In genomic region chrX:53094584-53094908, GRCh38 we compare ENCODE assay signal across 8 cellular contexts. TPM values are rescaled to one million over a fixed set of nuclear protein-coding genes. Genes with fewer than 3 reads are reported as not detected.
DNase-seq lines count a peak whose midpoint lies in the region; ATAC-seq, FAIRE-seq and TF ChIP-seq lines count a peak whose summit lies in the region.

No MANE protein-coding gene starts in this region.

- H3K9me3 ChIP-seq in left ventricle myocardium inferior (replicated peaks) (no peaks in the 10 kb centered on the region), mucosa of descending colon (no peaks in the 10 kb centered on the region)

- H3K4me1 ChIP-seq in left ventricle myocardium inferior = peaks cover 12% of the 10 kb centered on the region
- no peaks in the 10 kb centered on the region for H3K4me1 ChIP-seq in mucosa of descending colon (ENCODE audit: low read depth)

- H3K4me3 ChIP-seq in left ventricle myocardium inferior (peak overlapping the region; percentile 80), bronchial epithelial cell (ENCODE audit: low read depth, low read length) (peak overlapping the region; percentile 67), mucosa of descending colon (peak overlapping the region; percentile 22)

- H3K27me3 ChIP-seq in left ventricle myocardium inferior (ENCODE audit: low read depth) = no peaks in the 10 kb centered on the region
- H3K27me3 ChIP-seq in bronchial epithelial cell (ENCODE audit: control insufficient read depth, insufficient read depth, low read length) = no peaks in the 10 kb centered on the region

- DNase-seq in left ventricle myocardium inferior (no peak), left cardiac atrium (no peak), bronchial epithelial cell (ENCODE audit: low read depth) (no peak), mucosa of descending colon (no peak), DMS 273 (lab: John Stamatoyannopoulos, UW; ENCODE audit: unreplicated experiment) (no peak), posterior vena cava (ENCODE audit: low spot score) (no peak)
- no peak for DNase-seq in activated effector memory CD4-positive, alpha-beta T cell treated with anti-CD3 and anti-CD28 coated beads, Interleukin-2, amount 50 U/mL, for 16 hours

- H3K36me3 ChIP-seq in left ventricle myocardium inferior (no peaks in the 10 kb centered on the region), bronchial epithelial cell (ENCODE audit: control insufficient read depth, insufficient read depth, low read length) (no peaks in the 10 kb centered on the region), mucosa of descending colon (ENCODE audit: low read depth) (no peaks in the 10 kb centered on the region)

- intact Hi-C loops in left ventricle myocardium inferior (cut with micrococcal nuclease) = no loop called here
- intact Hi-C loops in left cardiac atrium (cut with DNase I) = no loop called here
- intact Hi-C loops in mucosa of descending colon (cut with DNase I, micrococcal nuclease) = no loop called here
- intact Hi-C loops in posterior vena cava (cut with DNase I) = no loop called here

- ATAC-seq in left cardiac atrium (no peak), mucosa of descending colon (no peak), GM21723 (IDR thresholded peaks at IDR 0.05; ENCODE audit: unreplicated experiment) (no peak)

- H3K27ac ChIP-seq in left ventricle myocardium inferior (replicated peaks) = peak overlapping the region; percentile 96

- TF ChIP-seq CTCF in left ventricle myocardium inferior (IDR thresholded peaks at IDR 0.05; ENCODE audit: borderline replicate concordance) (no peak), bronchial epithelial cell (IDR thresholded peaks at IDR 0.05; ENCODE audit: insufficient read depth, low read length, severe bottlenecking) (no peak), mucosa of descending colon (IDR thresholded peaks at IDR 0.05) (no peak)

- FAIRE-seq in bronchial epithelial cell (lab: Jason Lieb, UNC) = no peak

RNA-seq across cellular contexts. Expression of gene KANTR, which starts 0.6 kb away (rescaled TPM):
- 5.0 TPM for total RNA-seq in left ventricle myocardium inferior
- total RNA-seq in left cardiac atrium = 1 to 10 TPM; 5.4 to 5.7 TPM
- 4.5 and 5.5 TPM in 2 replicates for total RNA-seq in bronchial epithelial cell
- 10 to 100 TPM; 10.5 to 18.5 (median 15.7) TPM for total RNA-seq in mucosa of descending colon
- 10 to 100 TPM; 10.2 to 10.5 TPM for total RNA-seq in posterior vena cava

RNA-seq across cellular contexts. Expression of gene TSPYL2, which starts 12.4 kb away (rescaled TPM):
- total RNA-seq in left ventricle myocardium inferior (37.0 TPM), left cardiac atrium (10 to 100 TPM; 33.5 to 37.4 TPM), bronchial epithelial cell (8.7 and 12.9 TPM in 2 replicates), mucosa of descending colon (10 to 100 TPM in 2 of 3 donors, 1 to 10 TPM in 1; 6.7 to 78.7 (median 10.4) TPM), posterior vena cava (10 to 100 TPM; 59.3 to 67.9 TPM)

RNA-seq across cellular contexts. Expression of gene GPR173, which starts 46.0 kb away (rescaled TPM):
- total RNA-seq in left ventricle myocardium inferior (0.25 TPM), left cardiac atrium (1 to 10 TPM; 1.3 to 2.8 TPM), bronchial epithelial cell (under 0.01 TPM in 1 of 2 replicates, not detected in the other), mucosa of descending colon (1 to 10 TPM in 2 of 3 donors, under 1 TPM in 1; 0.38 to 2.2 (median 1.3) TPM), posterior vena cava (1 to 10 TPM; 2.7 to 3.7 TPM)

Comparison
In these comparisons a context has a peak if more than half of its experiments do, and no peak if none do; other contexts are left out.
1. H3K4me3 ChIP-seq: peak in every context shown above with its lines; median percentile 80 in left ventricle myocardium inferior; 67 in bronchial epithelial cell; 22 in mucosa of descending colon.